9 cellular contexts compared by ENCODE assay signal in genomic region chr18:33755918-33756590, GRCh38.
A peak's percentile ranks its signal among the peaks of the same experiment; 100 is the strongest.
DNase-seq lines count a peak whose midpoint lies in the region; ATAC-seq, FAIRE-seq and TF ChIP-seq lines count a peak whose summit lies in the region.
"Had no signal": no experiment of that assay in that cellular context is flagged by ENCODE, and none has a peak within 500 bp of the region (broad histone marks: within the 10 kb centered on the region; RNA-seq: fewer than 3 reads in every experiment).

No MANE protein-coding gene starts in this region.

- H3K36me3 Mint-ChIP-seq in GM23338 (ENCODE audit: low read depth): no peaks in the 10 kb centered on the region
- H3K36me3 Mint-ChIP-seq in activated T-helper 17 cell treated with anti-CD3 and anti-CD28 coated beads, Interleukin-2, amount 50 U/mL, for 72 hours (ENCODE audit: low read depth): no peaks in the 10 kb centered on the region

- FAIRE-seq in pancreas (lab: Jason Lieb, UNC): no peak

- H3K27ac Mint-ChIP-seq in GM23338: peak overlapping the region; percentile 81; the same call in 1 of the 2 replicates
- no peak overlapping the region for H3K27ac Mint-ChIP-seq in activated T-helper 17 cell treated with anti-CD3 and anti-CD28 coated beads, Interleukin-2, amount 50 U/mL, for 72 hours
- H3K27ac Mint-ChIP-seq: activated naive CD8-positive, alpha-beta T cell treated with anti-CD3 and anti-CD28 coated beads, Interleukin-2, amount 50 U/mL, for 24 hours had no signal

- no peaks in the 10 kb centered on the region for H3K4me1 Mint-ChIP-seq in GM23338
- no peaks in the 10 kb centered on the region for H3K4me1 Mint-ChIP-seq in activated T-helper 17 cell treated with anti-CD3 and anti-CD28 coated beads, Interleukin-2, amount 50 U/mL, for 72 hours
- H3K4me1 Mint-ChIP-seq: activated naive CD8-positive, alpha-beta T cell treated with anti-CD3 and anti-CD28 coated beads, Interleukin-2, amount 50 U/mL, for 24 hours had no signal

- H3K27me3 ChIP-seq in GM23338 (ENCODE audit: insufficient read depth) (no peaks in the 10 kb centered on the region), pancreas (no peaks in the 10 kb centered on the region)

- TF ChIP-seq CTCF in GM23338 (conservative IDR thresholded peaks at IDR 0.05; ENCODE audit: low read depth in 2 of 2) (no peak), pancreas (IDR thresholded peaks at IDR 0.05) (no peak)

- no peaks in the 10 kb centered on the region for H3K79me2 ChIP-seq in GM23338 (replicated peaks; ENCODE audit: insufficient read depth)

- no peaks in the 10 kb centered on the region for H4K20me1 ChIP-seq in GM23338 (replicated peaks; ENCODE audit: insufficient read depth)

- H3K4me3 Mint-ChIP-seq in GM23338: no peak overlapping the region
- H3K4me3 Mint-ChIP-seq in activated T-helper 17 cell treated with anti-CD3 and anti-CD28 coated beads, Interleukin-2, amount 50 U/mL, for 72 hours: no peak overlapping the region
- H3K4me3 Mint-ChIP-seq: activated naive CD8-positive, alpha-beta T cell treated with anti-CD3 and anti-CD28 coated beads, Interleukin-2, amount 50 U/mL, for 24 hours had no signal

- no peak for DNase-seq in GM23338 (ENCODE audit: low spot score)
- peak; percentile 90 for DNase-seq in NCI-H446 treated with DMSO at 0.1 percent for 48 hours (lab: John Stamatoyannopoulos, UW)
- DNase-seq in dermis blood vessel endothelial cell: peak; percentile 5
- no peak for DNase-seq in pancreas
- no peak for DNase-seq in putamen (ENCODE audit: low spot score)
- DNase-seq: activated naive CD8-positive, alpha-beta T cell treated with anti-CD3 and anti-CD28 coated beads, Interleukin-2, amount 50 U/mL, for 24 hours had no signal

- H3K27ac ChIP-seq in GM23338 (ENCODE audit: low read depth) (no peak overlapping the region), pancreas (no peak overlapping the region)

- H3K4me1 ChIP-seq in GM23338 (ENCODE audit: insufficient read depth): no peaks in the 10 kb centered on the region
- H3K4me1 ChIP-seq in pancreas: peaks cover 0 to 9% (median 5%) of the 10 kb centered on the region in 3 donors

- intact Hi-C loops in pancreas (cut with DNase I): no loop called here

- ATAC-seq in GM23338 (peak; percentile 40; the same call in 1 of the 3 replicates), pancreas (peak in 3 of 4 donors; percentile 50 to 84 (median 72)), HG02981 (IDR thresholded peaks at IDR 0.05; ENCODE audit: unreplicated experiment) (no peak), GM21576 (IDR thresholded peaks at IDR 0.05; ENCODE audit: unreplicated experiment) (no peak)
- no peak for ATAC-seq in activated T-helper 17 cell treated with anti-CD3 and anti-CD28 coated beads, Interleukin-2, amount 50 U/mL, for 72 hours (replicated peaks)
- ATAC-seq: activated naive CD8-positive, alpha-beta T cell treated with anti-CD3 and anti-CD28 coated beads, Interleukin-2, amount 50 U/mL, for 24 hours had no signal

- no peaks in the 10 kb centered on the region for H3F3A ChIP-seq in GM23338 (replicated peaks; ENCODE audit: low read depth)

- H3K4me2 ChIP-seq in GM23338: no peak overlapping the region

- no peaks in the 10 kb centered on the region for H3K9me3 Mint-ChIP-seq in GM23338
- no peaks in the 10 kb centered on the region for H3K9me3 Mint-ChIP-seq in activated T-helper 17 cell treated with anti-CD3 and anti-CD28 coated beads, Interleukin-2, amount 50 U/mL, for 72 hours

- 45 to 60% methylated on average over 6 of the region's 6 CpGs for WGBS in pancreas, 2 donors

- no peak overlapping the region for H3K4me3 ChIP-seq in GM23338
- H3K4me3 ChIP-seq in pancreas: no peak overlapping the region

- no peaks in the 10 kb centered on the region for H3K36me3 ChIP-seq in GM23338 (ENCODE audit: insufficient read depth)
- no peaks in the 10 kb centered on the region for H3K36me3 ChIP-seq in pancreas

- H3K9me3 ChIP-seq in pancreas: no peaks in the 10 kb centered on the region

- no peaks in the 10 kb centered on the region for H3K27me3 Mint-ChIP-seq in GM23338 (ENCODE audit: insufficient read depth, low read depth, poor library complexity)
- H3K27me3 Mint-ChIP-seq in activated T-helper 17 cell treated with anti-CD3 and anti-CD28 coated beads, Interleukin-2, amount 50 U/mL, for 72 hours: no peaks in the 10 kb centered on the region
- H3K27me3 Mint-ChIP-seq: activated naive CD8-positive, alpha-beta T cell treated with anti-CD3 and anti-CD28 coated beads, Interleukin-2, amount 50 U/mL, for 24 hours had no signal

- H2AFZ ChIP-seq in GM23338: no peak overlapping the region

- no peaks in the 10 kb centered on the region for H3K9me2 ChIP-seq in GM23338 (ENCODE audit: insufficient read depth)

TF ChIP-seq in GM23338, 12 proteins besides CTCF, POLR2A, EP300 and RAD21 (continues in another document):
- TF ChIP-seq EZH2phosphoT487 (IDR thresholded peaks at IDR 0.05; ENCODE audit: unreplicated experiment) (no peak), EZH2 (IDR thresholded peaks at IDR 0.05; ENCODE audit: low read depth, unreplicated experiment) (no peak), JUNB (IDR thresholded peaks at IDR 0.05; ENCODE audit: unreplicated experiment) (no peak), ZNF331 (CRISPR knock-in tag; IDR thresholded peaks at IDR 0.05; ENCODE audit: low read depth) (no peak), STAT1 (IDR thresholded peaks at IDR 0.05; ENCODE audit: unreplicated experiment) (no peak), NANOG (IDR thresholded peaks at IDR 0.05; ENCODE audit: borderline replicate concordance) (no peak), ZNF462 (CRISPR knock-in tag; IDR thresholded peaks at IDR 0.05) (no peak), POLR2AphosphoS5 (IDR thresholded peaks at IDR 0.05; ENCODE audit: low read depth) (no peak), ZNF114 (CRISPR knock-in tag; IDR thresholded peaks at IDR 0.05) (no peak)

Comparison
In these comparisons a context has a peak if more than half of its experiments do, and no peak if none do; other contexts are left out.
1. ATAC-seq: peak in GM23338 (single experiment) and pancreas (3 of 4); none in HG02981 (single experiment), activated T-helper 17 cell treated with anti-CD3 and anti-CD28 coated beads, Interleukin-2, amount 50 U/mL, for 72 hours (single experiment) and GM21576 (single experiment).
2. DNase-seq: peak in NCI-H446 treated with DMSO at 0.1 percent for 48 hours (single experiment) and dermis blood vessel endothelial cell (single experiment); none in GM23338 (single experiment), pancreas (0 of 6) and putamen (single experiment).